ENCODE assay signal across 8 cellular contexts in the genomic region with DNA sequence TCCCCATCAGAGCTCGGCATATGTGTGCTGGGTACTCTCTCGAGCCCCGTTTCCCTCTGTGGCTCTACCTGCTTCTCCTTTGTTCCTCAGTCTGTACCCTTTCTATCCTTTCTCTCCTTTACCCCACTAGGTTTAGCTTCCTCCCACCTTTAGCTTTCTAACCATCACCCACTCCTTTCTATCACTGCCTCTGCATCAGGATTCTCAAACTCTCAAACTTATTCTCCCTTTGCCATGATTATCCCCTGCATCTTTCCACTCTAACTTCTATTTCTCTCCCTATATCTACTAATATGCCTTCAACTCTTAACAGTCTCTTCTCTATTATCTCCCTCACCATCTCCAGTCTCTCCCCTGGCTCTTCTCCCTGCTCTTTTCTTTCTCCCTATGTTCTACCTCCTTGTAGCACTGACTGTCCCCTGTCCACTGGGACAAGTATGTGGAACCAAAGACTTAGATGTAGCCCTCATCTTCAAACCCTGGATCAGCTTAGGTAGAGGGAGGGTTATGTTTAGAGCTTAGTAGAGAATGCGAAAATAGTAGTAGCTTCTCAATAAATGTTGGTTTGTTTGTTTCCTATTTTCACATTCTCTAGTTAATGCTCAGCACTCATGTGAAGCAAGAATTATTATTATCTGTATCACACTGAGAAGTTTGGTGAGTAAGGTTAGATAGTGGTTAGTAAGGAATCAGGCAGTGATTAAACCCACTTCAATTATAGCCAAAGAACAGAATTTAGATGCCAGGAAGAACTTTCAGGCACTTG. TPM values are rescaled to one million over a fixed set of nuclear protein-coding genes. Genes with fewer than 3 reads are reported as not detected.
DNase-seq lines count a peak whose midpoint lies in the region; ATAC-seq and TF ChIP-seq lines count a peak whose summit lies in the region.
"Had no signal": no experiment of that assay in that cellular context is flagged by ENCODE, and none has a peak within 500 bp of the region (broad histone marks: within the 10 kb centered on the region; RNA-seq: fewer than 3 reads in every experiment).

No MANE protein-coding gene starts in this region.

- no peak overlapping the region for H3K56ac ChIP-seq in IMR-90 (ENCODE audit: extremely low read depth, insufficient read depth, low read length)

- H3K18ac ChIP-seq in IMR-90 (ENCODE audit: low read depth, low read length) = no peak overlapping the region

- H3K27ac ChIP-seq in IMR-90 (ENCODE audit: insufficient read depth, low read length) = no peak overlapping the region
- no peak overlapping the region for H3K27ac ChIP-seq in brain microvascular endothelial cell
- H3K27ac ChIP-seq: neutrophil had no signal

- WGBS in IMR-90 (ENCODE audit: extremely low coverage in 2 of 2, insufficient read length in 1 of 2), 2 experiments = 21% methylated on average over 3 of the region's 4 CpGs; no CpG with 5 or more reads in 1 of the 2 experiments

- BruUV-seq in IMR-90 (replicated peaks; lab: Mats Ljungman, UMichigan) = no TSS peak

- no peak overlapping the region for H2BK5ac ChIP-seq in IMR-90 (ENCODE audit: low read depth, low read length, poor library complexity, severe bottlenecking)

- H3K4me3 ChIP-seq in AG04449 (ENCODE audit: low read depth, low read length) (peak overlapping the region; percentile 27; the same call in 1 of the 2 replicates), IMR-90 (ENCODE audit: insufficient read depth, low read depth, low read length) (no peak overlapping the region), iPS-11a (ENCODE audit: low read depth, low read length) (peak overlapping the region; percentile 1), brain microvascular endothelial cell (ENCODE audit: low read depth, low read length) (no peak overlapping the region)

- ATAC-seq in IMR-90 (ENCODE audit: low read depth) = no peak

- no peak overlapping the region for H2BK120ac ChIP-seq in IMR-90 (ENCODE audit: low read depth, low read length)

- peaks cover 7% of the 10 kb centered on the region for H4K20me1 ChIP-seq in IMR-90 (ENCODE audit: insufficient read depth, low read length)

- peaks cover 15% of the 10 kb centered on the region for H3K4me1 ChIP-seq in IMR-90 (ENCODE audit: control insufficient read depth, insufficient read depth, low read length)

- no peak for DNase-seq in AG04449 (ENCODE audit: low read depth, low spot score)
- no peak for DNase-seq in IMR-90
- DNase-seq in GM03348 (ENCODE audit: low spot score) = no peak
- no peak for DNase-seq in brain microvascular endothelial cell
- DNase-seq in HCEC 1CT = no peak
- DNase-seq: activated CD4-positive, alpha-beta memory T cell treated with anti-CD3 and anti-CD28 coated beads, Interleukin-2, amount 10 ng/mL, durations not matched to agents 7 days and 5 days had no signal

- intact Hi-C loops in IMR-90 (cut with micrococcal nuclease) = no loop called here

- CTCF ChIA-PET in AG04449 (lab: Yijun Ruan, JAX) (interaction anchor here (1.0 to 8.5 kb wide), 7 partner anchors 9 to 284 kb away, joined by 3 to 60 read pairs (median 10); no protein-coding TSS in a partner anchor), IMR-90 (lab: Yijun Ruan, JAX) (no interaction called here)

- no peak overlapping the region for H3K4ac ChIP-seq in IMR-90 (ENCODE audit: low read depth, low read length)

- in situ Hi-C loops in IMR-90 (cut with MboI; ENCODE audit: low sequenced_read_pairs) (no loop called here), brain microvascular endothelial cell (cut with HindIII; ENCODE audit: low pct_ligation_motif_present, low sequenced_read_pairs) (no loop called here)

- no peak for TF ChIP-seq CTCF in AG04449 (IDR thresholded peaks at IDR 0.05; ENCODE audit: insufficient read depth, low read length, missing control alignments)
- TF ChIP-seq CTCF in IMR-90 (conservative IDR thresholded peaks at IDR 0.05; ENCODE audit: low read depth, low read length) = no peak
- TF ChIP-seq CTCF in brain microvascular endothelial cell (IDR thresholded peaks at IDR 0.05; ENCODE audit: low read depth, low read length, missing control alignments) = no peak

- H3K36me3 ChIP-seq in IMR-90 (ENCODE audit: control insufficient read depth, insufficient read depth, low read length) = peaks cover 18% of the 10 kb centered on the region
- H3K36me3 ChIP-seq in brain microvascular endothelial cell (replicated peaks) = peaks cover 4% of the 10 kb centered on the region

- H2BK20ac ChIP-seq in IMR-90 (ENCODE audit: low read depth, low read length) = no peak overlapping the region

- no peak for TF ChIP-seq POLR2A in IMR-90 (IDR thresholded peaks at IDR 0.05; ENCODE audit: low read depth, low read length)

- dilution Hi-C loops in IMR-90 (cut with HindIII; ENCODE audit: low sequenced_read_pairs, unreplicated experiment) = no loop called here

- H2AK5ac ChIP-seq in IMR-90 (ENCODE audit: low read depth, low read length) = no peak overlapping the region

- H2AK9ac ChIP-seq in IMR-90 (replicated peaks; ENCODE audit: low read depth, low read length, poor library complexity) = no peak overlapping the region

- TF ChIP-seq RAD21 in IMR-90 (IDR thresholded peaks at IDR 0.05; ENCODE audit: low read length) = no peak

- H3K23ac ChIP-seq in IMR-90 (ENCODE audit: low read depth, low read length) = no peak overlapping the region

- peak overlapping the region; percentile 50 for H3K4me2 ChIP-seq in IMR-90 (ENCODE audit: low read depth, low read length)

- H3K9me3 ChIP-seq in IMR-90 (ENCODE audit: control insufficient read depth, insufficient read depth, low read length) = no peaks in the 10 kb centered on the region
- H3K9me3 ChIP-seq: neutrophil had no signal

- H4K5ac ChIP-seq in IMR-90 (ENCODE audit: low read depth, low read length) = no peak overlapping the region

- peaks cover 10% of the 10 kb centered on the region; the same call in 1 of the 2 replicates for H3K9me1 ChIP-seq in IMR-90 (ENCODE audit: insufficient read depth, low read length)

- H2BK15ac ChIP-seq in IMR-90 (ENCODE audit: low read depth, low read length) = no peak overlapping the region

- POLR2A ChIA-PET in AG04449 (lab: Yijun Ruan, JAX) = interaction anchor here (0.7 to 1.4 kb wide), 4 partner anchors 10 to 85 kb away, joined by 3 to 4 read pairs (median 3); partner anchors contain the start of genes CD63 and DNAJC14
- POLR2A ChIA-PET in IMR-90 (lab: Charles Lee; ENCODE audit: unreplicated experiment) = no interaction called here

- H3K27me3 ChIP-seq in IMR-90 (ENCODE audit: control insufficient read depth, insufficient read depth, low read length) = no peaks in the 10 kb centered on the region
- H3K27me3 ChIP-seq in brain microvascular endothelial cell (replicated peaks) = no peaks in the 10 kb centered on the region

- no peak overlapping the region for H4K91ac ChIP-seq in IMR-90 (ENCODE audit: insufficient read depth, low read depth, low read length)

- peaks cover 2 to 32% of the 10 kb centered on the region in 2 experiments; a peak in 2 of 4 replicates for H3K79me1 ChIP-seq in IMR-90 (ENCODE audit: low read depth in 1 of 2, low read length in 2 of 2)

- no peak overlapping the region for H2AFZ ChIP-seq in IMR-90 (replicated peaks; ENCODE audit: low read length, poor library complexity)

- peak overlapping the region; percentile 23 for H3K9ac ChIP-seq in IMR-90 (ENCODE audit: low read depth, low read length)

- no peak overlapping the region for H3K14ac ChIP-seq in IMR-90 (replicated peaks; ENCODE audit: low read depth, low read length)

- H4K8ac ChIP-seq in IMR-90 (ENCODE audit: low read depth in 2 of 2, low read length in 2 of 2) = no peak overlapping the region

TF ChIP-seq in IMR-90, 13 proteins besides CTCF, POLR2A, EP300 and RAD21:
- TF ChIP-seq BHLHE40 (IDR thresholded peaks at IDR 0.05; ENCODE audit: low read depth, low read length) (no peak), CEBPB (IDR thresholded peaks at IDR 0.05; ENCODE audit: low read depth, low read length) (peak; percentile 64; the same call in 1 of the 2 replicates)

RNA-seq across cellular contexts. Expression of gene GDF11, which starts 3.4 kb away (rescaled TPM):
- 2.2 and 2.7 TPM in 2 replicates for total RNA-seq in IMR-90 (2012; rRNA removed)
- 12.9 and 13.6 TPM in 2 replicates for polyA plus RNA-seq in IMR-90 (2012; rRNA removed)
- polyA plus RNA-seq in IMR-90 (2012; cell fraction: cytosol; rRNA removed) = 5.7 and 15.7 TPM in 2 replicates
- 5.5 and 10.6 TPM in 2 replicates for polyA plus RNA-seq in IMR-90 (2012; cell fraction: nucleus; rRNA removed; ENCODE audit: low replicate concordance)

RNA-seq across cellular contexts. Expression of gene CD63, which starts 17.5 kb away (rescaled TPM):
- total RNA-seq in IMR-90 (2012; rRNA removed) = 995 and 1,796 TPM in 2 replicates
- 1,398 and 1,518 TPM in 2 replicates for polyA plus RNA-seq in IMR-90 (2012; rRNA removed)
- polyA plus RNA-seq in IMR-90 (2012; cell fraction: cytosol; rRNA removed) = 856 and 974 TPM in 2 replicates
- polyA plus RNA-seq in IMR-90 (2012; cell fraction: nucleus; rRNA removed; ENCODE audit: low replicate concordance) = 173 and 576 TPM in 2 replicates

RNA-seq across cellular contexts. Expression of gene RDH5, which starts 26.1 kb away (rescaled TPM):
- total RNA-seq in IMR-90 (2012; rRNA removed) = 7.3 and 8.9 TPM in 2 replicates
- 18.8 and 21.0 TPM in 2 replicates for polyA plus RNA-seq in IMR-90 (2012; rRNA removed)
- 16.9 and 19.9 TPM in 2 replicates for polyA plus RNA-seq in IMR-90 (2012; cell fraction: cytosol; rRNA removed)
- 85.3 and 102 TPM in 2 replicates for polyA plus RNA-seq in IMR-90 (2012; cell fraction: nucleus; rRNA removed; ENCODE audit: low replicate concordance)

RNA-seq across cellular contexts. Expression of gene BLOC1S1, which starts 30.5 kb away (rescaled TPM):
- 128 and 158 TPM in 2 replicates for total RNA-seq in IMR-90 (2012; rRNA removed)
- 280 and 285 TPM in 2 replicates for polyA plus RNA-seq in IMR-90 (2012; rRNA removed)
- 332 and 427 TPM in 2 replicates for polyA plus RNA-seq in IMR-90 (2012; cell fraction: cytosol; rRNA removed)
- polyA plus RNA-seq in IMR-90 (2012; cell fraction: nucleus; rRNA removed; ENCODE audit: low replicate concordance) = 75.9 and 113 TPM in 2 replicates

RNA-seq across cellular contexts. Expression of gene ITGA7, which starts 38.6 kb away (rescaled TPM):
- 3.9 and 4.4 TPM in 2 replicates for total RNA-seq in IMR-90 (2012; rRNA removed)
- polyA plus RNA-seq in IMR-90 (2012; rRNA removed) = 13.9 and 15.7 TPM in 2 replicates
- 12.1 and 23.0 TPM in 2 replicates for polyA plus RNA-seq in IMR-90 (2012; cell fraction: cytosol; rRNA removed)
- polyA plus RNA-seq in IMR-90 (2012; cell fraction: nucleus; rRNA removed; ENCODE audit: low replicate concordance) = 89.0 and 117 TPM in 2 replicates

Comparison
In these comparisons a context has a peak if more than half of its experiments do, and no peak if none do; other contexts are left out.
1. H3K4me3 ChIP-seq: peak in AG04449 (single experiment) and iPS-11a (single experiment); none in IMR-90 (single experiment) and brain microvascular endothelial cell (single experiment).